In genomic region chr6:89311530-89311852, GRCh38 we compare ENCODE assay signal across 18 cellular contexts. TPM values are rescaled to one million over a fixed set of nuclear protein-coding genes. Genes with fewer than 3 reads are reported as not detected.
DNase-seq lines count a peak whose midpoint lies in the region; ATAC-seq, FAIRE-seq and TF ChIP-seq lines count a peak whose summit lies in the region.
"Had no signal": no experiment of that assay in that cellular context is flagged by ENCODE, and none has a peak within 500 bp of the region (broad histone marks: within the 10 kb centered on the region; RNA-seq: fewer than 3 reads in every experiment).

No MANE protein-coding gene starts in this region.

- H3K36me3 ChIP-seq in heart left ventricle (peaks cover 0 to 4% (median 0%) of the 10 kb centered on the region in 9 donors), endothelial cell of umbilical vein (ENCODE audit: control insufficient read depth in 2 of 2, extremely low read depth in 1 of 2, insufficient read depth in 2 of 2, low read length in 2 of 2) (peaks cover 0 to 3% of the 10 kb centered on the region in 2 experiments), vagina (no peaks in the 10 kb centered on the region)
- H3K36me3 ChIP-seq: adrenal gland had no signal

- TF ChIP-seq POLR2A in heart left ventricle (IDR thresholded peaks at IDR 0.05) (no peak), endothelial cell of umbilical vein (IDR thresholded peaks at IDR 0.05; ENCODE audit: low read depth, low read length) (no peak), vagina (IDR thresholded peaks at IDR 0.05) (no peak)

- no peaks in the 10 kb centered on the region for H3K9me1 ChIP-seq in endothelial cell of umbilical vein (replicated peaks; ENCODE audit: control insufficient read depth, extremely low read depth, insufficient read depth, low read length)

- dilution Hi-C loops in endothelial cell of umbilical vein (cut with MboI; ENCODE audit: extremely low pct_ligation_motif_present, low sequenced_read_pairs): no loop called here

- H3K9me3 Mint-ChIP-seq in osteocyte (ENCODE audit: unreplicated experiment): no peaks in the 10 kb centered on the region
- H3K9me3 Mint-ChIP-seq: activated CD4-positive, alpha-beta T cell treated with anti-CD3 and anti-CD28 coated beads, Interleukin-2, amount 10 ng/mL, durations not matched to agents 7 days and 5 days; activated T-cell treated with anti-CD3 and anti-CD28 coated beads, Interleukin-2, amount 50 U/mL, for 72 hours; CD8-positive, alpha-beta T cell had no signal

- H3K4me2 ChIP-seq in endothelial cell of umbilical vein (ENCODE audit: insufficient read depth, low read length): no peak overlapping the region

- 26 to 53% (median 48%) methylated on average over 5 of the region's 5 CpGs for WGBS in heart left ventricle, 4 donors
- WGBS in right cardiac atrium: 29% methylated on average over 5 of the region's 5 CpGs

- H3K4me1 ChIP-seq in heart left ventricle: peaks cover 7 to 41% (median 25%) of the 10 kb centered on the region in 12 donors
- H3K4me1 ChIP-seq in right cardiac atrium (ENCODE audit: control insufficient read depth, insufficient read depth, low read length): peaks cover 13% of the 10 kb centered on the region
- H3K4me1 ChIP-seq in endothelial cell of umbilical vein (ENCODE audit: control insufficient read depth, extremely low read depth, insufficient read depth, low read length): peaks cover 22% of the 10 kb centered on the region
- peaks cover 25% of the 10 kb centered on the region for H3K4me1 ChIP-seq in vagina

- intact Hi-C loops in heart left ventricle (cut with DNase I) (loop anchor here (5.0 kb wide), 2 partner anchors 41 to 56 kb away; partner anchors contain the start of gene UBE2J1 (in 5 of the 10)), right cardiac atrium (cut with DNase I) (loop anchor here in 2 of 4 donors (5.0 to 10.0 kb wide), 3 partner anchors 53 to 329 kb away; no protein-coding TSS in a partner anchor), endothelial cell of umbilical vein (cut with micrococcal nuclease) (loop anchor here (1.0 kb wide), 2 partner anchors 58 to 299 kb away; no protein-coding TSS in a partner anchor), vagina (cut with DNase I) (no loop called here)

- no peaks in the 10 kb centered on the region for H3K79me2 ChIP-seq in endothelial cell of umbilical vein (ENCODE audit: control insufficient read depth, insufficient read depth, low read length)

- H3K4me3 Mint-ChIP-seq in osteocyte (ENCODE audit: unreplicated experiment): no peak overlapping the region
- H3K4me3 Mint-ChIP-seq: activated CD4-positive, alpha-beta T cell treated with anti-CD3 and anti-CD28 coated beads, Interleukin-2, amount 10 ng/mL, durations not matched to agents 7 days and 5 days; activated T-cell treated with anti-CD3 and anti-CD28 coated beads, Interleukin-2, amount 50 U/mL, for 72 hours; CD8-positive, alpha-beta T cell had no signal

- BruUV-seq in endothelial cell of umbilical vein (replicated peaks; lab: Mats Ljungman, UMichigan): no TSS peak

- H3K36me3 Mint-ChIP-seq in osteocyte (ENCODE audit: unreplicated experiment): peaks cover 4% of the 10 kb centered on the region

- ATAC-seq in heart left ventricle (no peak), right cardiac atrium (no peak)
- ATAC-seq: activated T-cell treated with anti-CD3 and anti-CD28 coated beads, Interleukin-2, amount 50 U/mL, for 72 hours; CD8-positive, alpha-beta T cell had no signal

- CTCF ChIA-PET in endothelial cell of umbilical vein (lab: Charles Lee): interaction anchor here (0.7 to 2.9 kb wide), 43 partner anchors 9 to 629 kb away, joined by 3 to 102 read pairs (median 4); partner anchors contain the start of genes LYRM2 and UBE2J1

- no peaks in the 10 kb centered on the region for H4K20me1 ChIP-seq in endothelial cell of umbilical vein (replicated peaks; ENCODE audit: control insufficient read depth, extremely low read depth, insufficient read depth, low read length)

- no peaks in the 10 kb centered on the region for H3K9me3 ChIP-seq in heart left ventricle
- H3K9me3 ChIP-seq in right cardiac atrium (ENCODE audit: control insufficient read depth, low read length): no peaks in the 10 kb centered on the region
- no peaks in the 10 kb centered on the region for H3K9me3 ChIP-seq in endothelial cell of umbilical vein (replicated peaks; ENCODE audit: control insufficient read depth, insufficient read depth, low read length)
- no peaks in the 10 kb centered on the region for H3K9me3 ChIP-seq in vagina
- H3K9me3 ChIP-seq: adrenal gland had no signal

- peak in 1 of 12 donors; percentile 51 for TF ChIP-seq CTCF in heart left ventricle (IDR thresholded peaks at IDR 0.05)
- TF ChIP-seq CTCF in endothelial cell of umbilical vein (IDR thresholded peaks at IDR 0.05; ENCODE audit: extremely low read depth in 1 of 2, insufficient read depth in 1 of 2, low read depth in 1 of 2, low read length in 2 of 2): no peak
- no peak for TF ChIP-seq CTCF in osteocyte (IDR thresholded peaks at IDR 0.05)
- TF ChIP-seq CTCF in vagina (IDR thresholded peaks at IDR 0.05): no peak

- POLR2A ChIA-PET in endothelial cell of umbilical vein (lab: Charles Lee): interaction anchor here (2.2 to 2.3 kb wide), 2 partner anchors 13 to 41 kb away, joined by 8 to 10 read pairs; partner anchors contain the start of gene UBE2J1

- H3K27me3 Mint-ChIP-seq in osteocyte (ENCODE audit: unreplicated experiment): peaks cover 14% of the 10 kb centered on the region

- DNase-seq in heart left ventricle (no peak), right cardiac atrium (no peak), endothelial cell of umbilical vein (ENCODE audit: low read depth, low spot score) (no peak), osteocyte (ENCODE audit: extremely low spot score, unreplicated experiment) (no peak), vagina (ENCODE audit: extremely low spot score in 2 of 2) (no peak), NOMO-1 (lab: John Stamatoyannopoulos, UW; ENCODE audit: unreplicated experiment in 2 of 2) (no peak), middle frontal gyrus (ENCODE audit: extremely low spot score, low spot score) (no peak)
- no peak for DNase-seq in stimulated activated CD4-positive, alpha-beta T cell treated with anti-CD3 and anti-CD28 coated beads, Interleukin-2, amount 100 ng/mL, for 48 hours
- DNase-seq: 8988T; activated CD4-positive, alpha-beta T cell treated with anti-CD3 and anti-CD28 coated beads, Interleukin-2, amount 10 ng/mL, durations not matched to agents 7 days and 5 days; activated T-cell treated with anti-CD3 and anti-CD28 coated beads, Interleukin-2, amount 50 U/mL, for 72 hours; CD8-positive, alpha-beta T cell; Karpas-422; T-helper 2 cell had no signal

- H3K4me1 Mint-ChIP-seq in osteocyte (ENCODE audit: unreplicated experiment): peaks cover 36% of the 10 kb centered on the region

- peak overlapping the region in 9 of 12 donors; percentile 55 to 79 (median 72) for H3K27ac ChIP-seq in heart left ventricle
- no peak overlapping the region for H3K27ac ChIP-seq in right cardiac atrium (ENCODE audit: low read length)
- peak overlapping the region; percentile 67 for H3K27ac ChIP-seq in endothelial cell of umbilical vein (ENCODE audit: insufficient read depth, low read depth, low read length)
- peak overlapping the region; percentile 74 for H3K27ac ChIP-seq in vagina
- H3K27ac ChIP-seq: RWPE1 had no signal

- H2AFZ ChIP-seq in endothelial cell of umbilical vein (ENCODE audit: low read depth, low read length): no peak overlapping the region

- H3K4me3 ChIP-seq in heart left ventricle (peak overlapping the region in 3 of 12 donors; percentile 18 to 33 (median 31)), right cardiac atrium (ENCODE audit: low read length) (no peak overlapping the region), endothelial cell of umbilical vein (replicated peaks in 1 of 3; ENCODE audit: insufficient read depth in 1 of 3, low read depth in 1 of 3, low read length in 3 of 3) (no peak overlapping the region), vagina (no peak overlapping the region)
- H3K4me3 ChIP-seq: adrenal gland had no signal

- H3K9ac ChIP-seq in endothelial cell of umbilical vein (replicated peaks; ENCODE audit: extremely low read depth, insufficient read depth, low read length): no peak overlapping the region

- H3K27me3 ChIP-seq in heart left ventricle (no peaks in the 10 kb centered on the region), right cardiac atrium (ENCODE audit: control insufficient read depth, insufficient read depth) (no peaks in the 10 kb centered on the region), endothelial cell of umbilical vein (ENCODE audit: control insufficient read depth in 2 of 2, insufficient read depth in 2 of 2, low read length in 2 of 2) (no peaks in the 10 kb centered on the region), vagina (no peaks in the 10 kb centered on the region)
- H3K27me3 ChIP-seq: adrenal gland had no signal

- FAIRE-seq in endothelial cell of umbilical vein (lab: Jason Lieb, UNC): no peak
- FAIRE-seq: G401.6 had no signal

- peak overlapping the region; percentile 67 for H3K27ac Mint-ChIP-seq in osteocyte (ENCODE audit: unreplicated experiment)
- H3K27ac Mint-ChIP-seq: activated CD4-positive, alpha-beta T cell treated with anti-CD3 and anti-CD28 coated beads, Interleukin-2, amount 10 ng/mL, durations not matched to agents 7 days and 5 days; activated T-cell treated with anti-CD3 and anti-CD28 coated beads, Interleukin-2, amount 50 U/mL, for 72 hours; CD8-positive, alpha-beta T cell had no signal

RNA-seq across cellular contexts. Expression of gene GABRR2, which starts 3.6 kb away (rescaled TPM):
- total RNA-seq in heart left ventricle (1 to 10 TPM in 1 of 9 donors, under 1 TPM in 8; 0.20 to 1.1 (median 0.31) TPM), right cardiac atrium (under 1 TPM; 0.26 to 0.81 (median 0.38) TPM), endothelial cell of umbilical vein (2.5 and 3.6 TPM in 2 replicates), osteocyte (0.68 and 0.97 TPM in 2 replicates), vagina (1.5 TPM)
- polyA plus RNA-seq in heart left ventricle (under 1 TPM; 0.30 to 0.46 TPM), right cardiac atrium (0.38 TPM), endothelial cell of umbilical vein (1.4 TPM in 2 replicates)
- polyA plus RNA-seq in endothelial cell of umbilical vein (2011; cell fraction: cytosol; rRNA removed): 0.22 and 0.32 TPM in 2 replicates
- polyA plus RNA-seq in endothelial cell of umbilical vein (2011; cell fraction: nucleus; rRNA removed): 13.3 and 16.4 TPM in 2 replicates
- polyA plus RNA-seq in endothelial cell of umbilical vein (2012): 0.44 TPM in 2 replicates
- polyA minus RNA-seq in endothelial cell of umbilical vein: 1.8 and 5.5 TPM in 2 replicates
- polyA minus RNA-seq in endothelial cell of umbilical vein (2011; cell fraction: cytosol; rRNA and poly(A)+ RNA removed): not detected
- 2.6 and 4.1 TPM in 2 replicates for polyA minus RNA-seq in endothelial cell of umbilical vein (2011; cell fraction: nucleus; rRNA and poly(A)+ RNA removed)
- total RNA-seq: H7 had no signal

RNA-seq across cellular contexts. Expression of gene UBE2J1, which starts 41.0 kb away (rescaled TPM):
- total RNA-seq in heart left ventricle: 10 to 100 TPM in 8 of 9 donors, 1 to 10 TPM in 1; 9.8 to 28.2 (median 15.2) TPM
- 10 to 100 TPM in 1 of 2 donors, 1 to 10 TPM in 1; 8.9 to 18.1 TPM for polyA plus RNA-seq in heart left ventricle
- total RNA-seq in right cardiac atrium: 10 to 100 TPM; 13.8 to 23.6 (median 15.9) TPM
- polyA plus RNA-seq in right cardiac atrium: 12.0 TPM
- 84.9 and 96.6 TPM in 2 replicates for total RNA-seq in endothelial cell of umbilical vein
- 36.3 and 44.4 TPM in 2 replicates for polyA plus RNA-seq in endothelial cell of umbilical vein
- polyA plus RNA-seq in endothelial cell of umbilical vein (2011; cell fraction: cytosol; rRNA removed): 40.5 and 45.2 TPM in 2 replicates
- polyA plus RNA-seq in endothelial cell of umbilical vein (2011; cell fraction: nucleus; rRNA removed): 38.4 and 45.2 TPM in 2 replicates
- polyA plus RNA-seq in endothelial cell of umbilical vein (2012): 31.7 and 47.9 TPM in 2 replicates
- polyA minus RNA-seq in endothelial cell of umbilical vein: 47.2 and 53.7 TPM in 2 replicates
- 13.6 TPM for polyA minus RNA-seq in endothelial cell of umbilical vein (2011; cell fraction: cytosol; rRNA and poly(A)+ RNA removed)
- polyA minus RNA-seq in endothelial cell of umbilical vein (2011; cell fraction: nucleus; rRNA and poly(A)+ RNA removed): 40.8 and 51.1 TPM in 2 replicates
- 38.8 and 39.6 TPM in 2 replicates for total RNA-seq in osteocyte
- 23.8 TPM for total RNA-seq in vagina
